16 cellular contexts compared by ENCODE assay signal in genomic region chr6:87763901-87764300, GRCh38.
DNase-seq lines count a peak whose midpoint lies in the region; ATAC-seq and TF ChIP-seq lines count a peak whose summit lies in the region.
"Had no signal": no experiment of that assay in that cellular context is flagged by ENCODE, and none has a peak within 500 bp of the region (broad histone marks: within the 10 kb centered on the region; RNA-seq: fewer than 3 reads in every experiment).

No MANE protein-coding gene starts in this region.

- no peak for TF ChIP-seq CTCF in MCF 10A (IDR thresholded peaks at IDR 0.05; ENCODE audit: unreplicated experiment)
- TF ChIP-seq CTCF in breast epithelium (IDR thresholded peaks at IDR 0.05) = no peak
- TF ChIP-seq CTCF in epithelial cell of esophagus (IDR thresholded peaks at IDR 0.05; ENCODE audit: insufficient read depth, low read depth, low read length, missing control alignments) = no peak
- TF ChIP-seq CTCF in nephron progenitor cell (IDR thresholded peaks at IDR 0.05) = no peak

- POLR2A ChIA-PET in MCF 10A (lab: Yijun Ruan, JAX) = interaction anchor here (1.1 kb wide), 1 partner anchor 62 kb away, joined by 4 read pairs; the partner anchor contains the start of gene AKIRIN2

- intact Hi-C loops in MCF 10A (cut with micrococcal nuclease) = no loop called here
- intact Hi-C loops in breast epithelium (cut with DNase I; ENCODE audit: low total_unique reads) = no loop called here

- H3K27me3 ChIP-seq in breast epithelium = no peaks in the 10 kb centered on the region
- H3K27me3 ChIP-seq: BLaER1 had no signal

- DNase-seq in MCF 10A (ENCODE audit: unreplicated experiment) = peak; percentile 57
- no peak for DNase-seq in breast epithelium (ENCODE audit: low spot score in 2 of 2)
- DNase-seq in epithelial cell of esophagus (ENCODE audit: low read depth) = peak; percentile 90
- no peak for DNase-seq in nephron progenitor cell
- no peak for DNase-seq in SIG-M5 treated with dmso at 0.1 percent for 504 hours (lab: John Stamatoyannopoulos, UW; ENCODE audit: unreplicated experiment)
- DNase-seq: 8988T; AML-193; Caco-2; CD8-positive, alpha-beta memory T cell; DND-41; GDM1 had no signal

- no peaks in the 10 kb centered on the region for H3K4me1 ChIP-seq in breast epithelium
- H3K4me1 ChIP-seq: BLaER1, Caco-2, HAP-1 had no signal

- H3K36me3 Mint-ChIP-seq in MCF 10A (ENCODE audit: insufficient read depth, unreplicated experiment) = peaks cover 6% of the 10 kb centered on the region
- H3K36me3 Mint-ChIP-seq in nephron progenitor cell (ENCODE audit: low read depth) = no peaks in the 10 kb centered on the region
- H3K36me3 Mint-ChIP-seq in stimulated activated memory B cell treated with anti-CD40 and anti-IgM and Interleukin-4, amounts not matched to agents 10 μg/mL and 1 μg/mL and 100 μg/mL, for 72 hours = no peaks in the 10 kb centered on the region
- H3K36me3 Mint-ChIP-seq: CD8-positive, alpha-beta memory T cell had no signal

- H3K4me1 Mint-ChIP-seq in MCF 10A (ENCODE audit: insufficient read depth, unreplicated experiment) (no peaks in the 10 kb centered on the region), nephron progenitor cell (peaks cover 6% of the 10 kb centered on the region)
- peaks cover 6% of the 10 kb centered on the region for H3K4me1 Mint-ChIP-seq in stimulated activated memory B cell treated with anti-CD40 and anti-IgM and Interleukin-4, amounts not matched to agents 10 μg/mL and 1 μg/mL and 100 μg/mL, for 72 hours
- H3K4me1 Mint-ChIP-seq: CD8-positive, alpha-beta memory T cell had no signal

- no peak overlapping the region for H3K4me3 ChIP-seq in breast epithelium
- H3K4me3 ChIP-seq in epithelial cell of esophagus (ENCODE audit: low read length) = no peak overlapping the region
- H3K4me3 ChIP-seq: BLaER1, HAP-1 had no signal

- H3K9me3 Mint-ChIP-seq in MCF 10A (ENCODE audit: unreplicated experiment) (no peaks in the 10 kb centered on the region), nephron progenitor cell (no peaks in the 10 kb centered on the region)
- H3K9me3 Mint-ChIP-seq in stimulated activated memory B cell treated with anti-CD40 and anti-IgM and Interleukin-4, amounts not matched to agents 10 μg/mL and 1 μg/mL and 100 μg/mL, for 72 hours = no peaks in the 10 kb centered on the region
- H3K9me3 Mint-ChIP-seq: CD8-positive, alpha-beta memory T cell had no signal

- H3K27ac ChIP-seq in breast epithelium = no peak overlapping the region
- H3K27ac ChIP-seq: BLaER1 had no signal

- no peaks in the 10 kb centered on the region for H3K27me3 Mint-ChIP-seq in MCF 10A (ENCODE audit: insufficient read depth, unreplicated experiment)
- no peaks in the 10 kb centered on the region for H3K27me3 Mint-ChIP-seq in nephron progenitor cell (ENCODE audit: low read depth, poor library complexity)
- no peaks in the 10 kb centered on the region for H3K27me3 Mint-ChIP-seq in stimulated activated memory B cell treated with anti-CD40 and anti-IgM and Interleukin-4, amounts not matched to agents 10 μg/mL and 1 μg/mL and 100 μg/mL, for 72 hours

- no peak for TF ChIP-seq POLR2A in breast epithelium (IDR thresholded peaks at IDR 0.05)

- CTCF ChIA-PET in MCF 10A (lab: Yijun Ruan, JAX) = interaction anchor here (0.6 to 1.1 kb wide), 2 partner anchors 68 to 682 kb away, joined by 3 to 4 read pairs; no protein-coding TSS in a partner anchor

- no peak for ATAC-seq in stimulated activated memory B cell treated with anti-CD40 and anti-IgM and Interleukin-4, amounts not matched to agents 10 μg/mL and 1 μg/mL and 100 μg/mL, for 72 hours
- no peak for ATAC-seq in GM19452 (IDR thresholded peaks at IDR 0.05; ENCODE audit: unreplicated experiment)
- no peak for ATAC-seq in SK-N-SH treated with all-trans-retinoic acid at 6 μM for 48 hours

- no peak overlapping the region for H3K4me3 Mint-ChIP-seq in MCF 10A (ENCODE audit: unreplicated experiment)
- no peak overlapping the region for H3K4me3 Mint-ChIP-seq in nephron progenitor cell
- no peak overlapping the region for H3K4me3 Mint-ChIP-seq in stimulated activated memory B cell treated with anti-CD40 and anti-IgM and Interleukin-4, amounts not matched to agents 10 μg/mL and 1 μg/mL and 100 μg/mL, for 72 hours
- H3K4me3 Mint-ChIP-seq: CD8-positive, alpha-beta memory T cell had no signal

- BruUV-seq in MCF 10A (replicated peaks; lab: Mats Ljungman, UMichigan) = no TSS peak

- H3K27ac Mint-ChIP-seq in MCF 10A (ENCODE audit: low read depth, unreplicated experiment) = no peak overlapping the region
- peak overlapping the region; percentile 72 for H3K27ac Mint-ChIP-seq in nephron progenitor cell
- H3K27ac Mint-ChIP-seq in stimulated activated memory B cell treated with anti-CD40 and anti-IgM and Interleukin-4, amounts not matched to agents 10 μg/mL and 1 μg/mL and 100 μg/mL, for 72 hours = peak overlapping the region; percentile 20

- no peaks in the 10 kb centered on the region for H3K36me3 ChIP-seq in breast epithelium
- H3K36me3 ChIP-seq: BLaER1, HAP-1 had no signal

- H3K9me3 ChIP-seq in breast epithelium = no peaks in the 10 kb centered on the region
- H3K9me3 ChIP-seq: BLaER1, Caco-2, HAP-1 had no signal

TF ChIP-seq in SK-N-SH treated with all-trans-retinoic acid at 6 μM for 48 hours, 23 proteins besides CTCF, POLR2A, EP300 and RAD21:
- no peak for TF ChIP-seq PPARA (CRISPR knock-in tag; IDR thresholded peaks at IDR 0.05; ENCODE audit: borderline replicate concordance)
- no peak for TF ChIP-seq GLIS3 (CRISPR knock-in tag; IDR thresholded peaks at IDR 0.05)
- no peak for TF ChIP-seq ZFP30 (CRISPR knock-in tag; IDR thresholded peaks at IDR 0.05)
- TF ChIP-seq ZNF70 (CRISPR knock-in tag; IDR thresholded peaks at IDR 0.05) = no peak
TF ChIP-seq in SK-N-SH treated with all-trans-retinoic acid at 6 μM for 48 hours: peak in this region for 0.

Comparison
In these comparisons a context has a peak if more than half of its experiments do, and no peak if none do; other contexts are left out.
1. DNase-seq: peak in MCF 10A (single experiment) and epithelial cell of esophagus (single experiment); none in breast epithelium (0 of 2), nephron progenitor cell (single experiment) and SIG-M5 treated with dmso at 0.1 percent for 504 hours (single experiment).